In genomic region chr5:163437309-163438182, GRCh38 we compare ENCODE assay signal across 1 cellular context.
A peak's percentile ranks its signal among the peaks of the same experiment; 100 is the strongest.
TF ChIP-seq lines count a peak whose summit lies in the region.

CCNG1 (plus strand) TSS chr5:163437595; CDS start chr5:163439257, 1,662 bp downstream.

TF ChIP-seq in K562, 482 proteins besides CTCF, POLR2A, EP300 and RAD21 (continued from another document and continues in another):
- TF ChIP-seq HLTF (IDR thresholded peaks at IDR 0.05): no peak
- peak; percentile 6; the same call in 1 of the 2 replicates for TF ChIP-seq JUN (IDR thresholded peaks at IDR 0.05; ENCODE audit: borderline replicate concordance, low read depth, low read length)
- TF ChIP-seq JUN (CRISPR knock-in tag; IDR thresholded peaks at IDR 0.05; ENCODE audit: borderline replicate concordance): no peak
- TF ChIP-seq SAP30 (IDR thresholded peaks at IDR 0.05; ENCODE audit: borderline replicate concordance, insufficient read depth, low read depth, low read length, poor library complexity, severe bottlenecking): peak; percentile 79
- TF ChIP-seq ZNF695 (CRISPR knock-in tag; IDR thresholded peaks at IDR 0.05): no peak
- TF ChIP-seq ZNF12 (CRISPR knock-in tag; IDR thresholded peaks at IDR 0.05): peak; percentile 89
- no peak for TF ChIP-seq NCOA2 (IDR thresholded peaks at IDR 0.05; ENCODE audit: partially characterized antibody in 2 of 2)
- no peak for TF ChIP-seq PHF21A (IDR thresholded peaks at IDR 0.05; ENCODE audit: borderline replicate concordance, low read depth)
- TF ChIP-seq PKNOX1 (IDR thresholded peaks at IDR 0.05): peak; percentile 99
- no peak for TF ChIP-seq ZBTB33 (CRISPR knock-in tag; IDR thresholded peaks at IDR 0.05)
- no peak for TF ChIP-seq KLF10 (CRISPR knock-in tag; IDR thresholded peaks at IDR 0.05)
- TF ChIP-seq CBFA2T3 (IDR thresholded peaks at IDR 0.05): no peak
- peak; percentile 73; the same call in 1 of the 2 replicates for TF ChIP-seq ATF7 (IDR thresholded peaks at IDR 0.05)
- TF ChIP-seq FOXA1 (IDR thresholded peaks at IDR 0.05; ENCODE audit: borderline replicate concordance): no peak
- no peak for TF ChIP-seq TARDBP (IDR thresholded peaks at IDR 0.05)
- no peak for TF ChIP-seq ELK3 (CRISPR knock-in tag; IDR thresholded peaks at IDR 0.05)
- peak; percentile 63 for TF ChIP-seq BRD9 (IDR thresholded peaks at IDR 0.05; ENCODE audit: low read depth, partially characterized antibody)
- TF ChIP-seq YBX1 (IDR thresholded peaks at IDR 0.05): no peak
- TF ChIP-seq COPS2 (conservative IDR thresholded peaks at IDR 0.05): no peak
- peak; percentile 97 for TF ChIP-seq GTF2F1 (IDR thresholded peaks at IDR 0.05; ENCODE audit: low read depth, low read length)
- peak; percentile 95 for TF ChIP-seq POLR2B (IDR thresholded peaks at IDR 0.05; ENCODE audit: low read depth, partially characterized antibody)
- no peak for TF ChIP-seq ATF2 (CRISPR knock-in tag; IDR thresholded peaks at IDR 0.05)
- TF ChIP-seq NCOA6 (IDR thresholded peaks at IDR 0.05): no peak
- TF ChIP-seq ZNF274 (IDR thresholded peaks at IDR 0.05; ENCODE audit: borderline replicate concordance, low read depth, low read length): no peak
- 0 out of 2 replicates have a peak, but pooled peaks have one; percentile 33 for TF ChIP-seq CEBPZ (IDR thresholded peaks at IDR 0.05; ENCODE audit: borderline replicate concordance, low read depth, low read length)
- TF ChIP-seq CHAMP1 (IDR thresholded peaks at IDR 0.05): 0 out of 2 replicates have a peak, but pooled peaks have one; percentile 29
- TF ChIP-seq ZNF592 (IDR thresholded peaks at IDR 0.05): no peak
- TF ChIP-seq ZNF263 (CRISPR knock-in tag; IDR thresholded peaks at IDR 0.05; ENCODE audit: borderline replicate concordance): no peak
- TF ChIP-seq RREB1 (CRISPR knock-in tag; IDR thresholded peaks at IDR 0.05): no peak
- 0 out of 2 replicates have a peak, but pooled peaks have one; percentile 53 for TF ChIP-seq BRD4 (IDR thresholded peaks at IDR 0.05)
